ENCODE assay signal across 8 cellular contexts in the genomic region with DNA sequence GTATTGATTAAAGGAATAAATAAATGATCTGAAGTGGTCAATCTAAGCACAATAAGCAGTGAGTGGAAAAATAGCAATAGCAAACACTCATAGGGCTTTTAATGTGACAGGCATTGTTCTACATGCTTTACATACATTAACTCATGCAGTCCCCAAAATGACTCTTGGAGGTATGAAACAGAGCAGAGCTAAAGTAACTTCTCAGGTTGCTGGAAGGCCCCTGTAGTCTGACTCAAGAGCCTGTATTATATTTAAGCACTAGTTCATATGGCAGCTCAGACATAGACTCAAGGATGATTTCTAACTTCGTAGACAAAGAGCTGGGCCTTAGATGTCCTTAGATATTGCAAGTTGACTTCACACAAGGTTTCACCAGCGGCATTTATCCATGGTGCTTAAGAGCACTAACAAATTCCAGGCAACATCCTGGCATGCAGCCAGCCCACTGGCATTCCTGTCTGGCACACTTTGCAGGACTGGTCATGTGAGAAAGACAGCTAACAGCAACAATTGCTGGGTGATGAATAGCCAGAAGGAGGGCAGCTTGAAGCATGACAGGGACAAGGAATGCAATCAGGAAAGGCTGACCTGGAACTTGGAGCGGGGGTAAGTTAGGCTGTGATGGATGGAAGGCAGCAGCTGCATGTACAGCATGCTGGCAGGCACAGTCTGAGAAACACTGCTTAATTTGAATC. TPM values are rescaled to one million over a fixed set of nuclear protein-coding genes. Genes with fewer than 3 reads are reported as not detected.
A peak's percentile ranks its signal among the peaks of the same experiment; 100 is the strongest.
DNase-seq lines count a peak whose midpoint lies in the region; TF ChIP-seq lines count a peak whose summit lies in the region.

No MANE protein-coding gene starts in this region.

- H3K9ac ChIP-seq in endodermal cell (ENCODE audit: extremely low read depth, low read length, poor library complexity, severe bottlenecking) = no peak overlapping the region

- no peaks in the 10 kb centered on the region for H3K9me3 ChIP-seq in endodermal cell (ENCODE audit: control insufficient read depth, low read length)

- H3K36me3 Mint-ChIP-seq in endodermal cell (ENCODE audit: low read depth) = no peaks in the 10 kb centered on the region

- H3K4me1 ChIP-seq in endodermal cell (ENCODE audit: control insufficient read depth, insufficient read depth, low read length) = no peaks in the 10 kb centered on the region

- no peak for TF ChIP-seq CTCF in endodermal cell (conservative IDR thresholded peaks at IDR 0.05)

- no peak overlapping the region for H3K4me3 ChIP-seq in endodermal cell (ENCODE audit: low read length)

- H3K27ac ChIP-seq in endodermal cell (ENCODE audit: low read depth, low read length) = no peak overlapping the region

- no peaks in the 10 kb centered on the region for H3K27me3 ChIP-seq in endodermal cell (ENCODE audit: control insufficient read depth, insufficient read depth, low read length, poor library complexity, severe bottlenecking)

- no peaks in the 10 kb centered on the region for H3K27me3 Mint-ChIP-seq in endodermal cell (ENCODE audit: insufficient read depth)

- H3K36me3 ChIP-seq in endodermal cell (ENCODE audit: control insufficient read depth, insufficient read depth, low read length) = no peaks in the 10 kb centered on the region

- DNase-seq in DMS153 treated with DMSO at 0.1 percent for 48 hours (lab: John Stamatoyannopoulos, UW; ENCODE audit: unreplicated experiment) = peak; percentile 74
- DNase-seq in NCI-H2196 treated with DMSO at 0.1 percent for 48 hours (lab: John Stamatoyannopoulos, UW; ENCODE audit: unreplicated experiment) = peak; percentile 47
- peak; percentile 65 to 92 for DNase-seq in dermis microvascular lymphatic vessel endothelial cell (ENCODE audit: low read depth in 2 of 2)
- peak; percentile 100 for DNase-seq in myocyte (ENCODE audit: low read depth)
- DNase-seq in stimulated activated CD4-positive, alpha-beta T cell treated with anti-CD3 and anti-CD28 coated beads, Interleukin-4, amount 100 ng/mL, for 4 hours = no peak
- DNase-seq in GM19240 (ENCODE audit: insufficient read length, low spot score) = no peak
- no peak for DNase-seq in middle frontal gyrus (ENCODE audit: extremely low spot score, low spot score)
- DNase-seq in endodermal cell = no peak

- H3K4me1 Mint-ChIP-seq in endodermal cell = no peaks in the 10 kb centered on the region

- peaks cover 2% of the 10 kb centered on the region for H3K9me3 Mint-ChIP-seq in endodermal cell

- 94% methylated on average over 2 to 3 of the region's 3 CpGs for WGBS in endodermal cell (ENCODE audit: insufficient coverage in 1 of 2, insufficient read length in 1 of 2), 2 experiments

- no peak overlapping the region for H3K27ac Mint-ChIP-seq in endodermal cell

- H3K4me3 Mint-ChIP-seq in endodermal cell = no peak overlapping the region

RNA-seq across cellular contexts. Expression of a gene that starts 22.9 kb away (rescaled TPM):
- total RNA-seq in dermis microvascular lymphatic vessel endothelial cell = 95.2 and 111 TPM in 2 replicates
- 203 and 227 TPM in 2 replicates for total RNA-seq in myocyte
- 58.0 TPM for polyA plus RNA-seq in myocyte (2012)
- 100 to 1,000 TPM; 215 to 239 TPM for total RNA-seq in endodermal cell
- 109 TPM for polyA plus RNA-seq in endodermal cell (2013, experiment 1 of 2)
- polyA plus RNA-seq in endodermal cell (2013, experiment 2 of 2) = 125 TPM

Comparison
In these comparisons a context has a peak if more than half of its experiments do, and no peak if none do; other contexts are left out.
1. DNase-seq: peak in DMS153 treated with DMSO at 0.1 percent for 48 hours (single experiment), NCI-H2196 treated with DMSO at 0.1 percent for 48 hours (single experiment), dermis microvascular lymphatic vessel endothelial cell (2 of 2) and myocyte (single experiment); none in stimulated activated CD4-positive, alpha-beta T cell treated with anti-CD3 and anti-CD28 coated beads, Interleukin-4, amount 100 ng/mL, for 4 hours (0 of 2), GM19240 (single experiment), middle frontal gyrus (single experiment) and endodermal cell (single experiment).